ENCODE assay signal across 1 cellular context in genomic region chr9:125486576-125486975, GRCh38.
TF ChIP-seq lines count a peak whose summit lies in the region.

No MANE protein-coding gene starts in this region.

TF ChIP-seq in HepG2, 621 proteins besides CTCF, POLR2A, EP300 and RAD21 (continued from another document):
- TF ChIP-seq IKZF5 (CRISPR knock-in tag; IDR thresholded peaks at IDR 0.05), result 0 out of 2 replicates have a peak, but pooled peaks have one; percentile 0
- 0 out of 2 replicates have a peak, but pooled peaks have one; percentile 4 for TF ChIP-seq ZNF792 (CRISPR knock-in tag; IDR thresholded peaks at IDR 0.05)
